ENCODE assay signal across 32 cellular contexts in the genomic region with DNA sequence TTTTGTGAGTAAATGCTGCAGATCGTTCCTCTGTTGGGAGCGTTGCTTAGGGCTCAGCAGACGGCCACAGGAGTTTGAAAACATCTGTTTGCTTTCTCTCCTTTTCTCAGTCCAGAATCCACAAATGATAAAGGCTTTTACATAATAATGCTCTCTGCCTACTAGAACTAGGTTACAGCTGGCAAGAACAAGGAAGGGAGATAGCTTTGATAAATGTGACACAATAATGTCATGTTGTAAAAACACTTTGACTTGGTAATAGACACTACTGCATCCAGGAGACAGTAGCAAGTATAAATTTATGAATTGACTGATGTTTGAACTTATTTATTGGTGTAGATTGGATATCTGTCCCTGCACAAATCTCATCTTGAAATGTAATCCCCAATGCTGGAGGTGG.
"Had no signal": no experiment of that assay in that cellular context is flagged by ENCODE, and none has a peak within 500 bp of the region (broad histone marks: within the 10 kb centered on the region; RNA-seq: fewer than 3 reads in every experiment).

No MANE protein-coding gene starts in this region.

- H3K27me3 Mint-ChIP-seq: activated CD4-positive, alpha-beta memory T cell treated with anti-CD3 and anti-CD28 coated beads for 36 hours; activated CD4-positive, alpha-beta T cell treated with anti-CD3 and anti-CD28 coated beads for 36 hours; activated CD4-positive, alpha-beta T cell treated with anti-CD3 and anti-CD28 coated beads, Interleukin-2, amount 10 ng/mL, durations not matched to agents 24 days and 14 days; activated naive CD4-positive, alpha-beta T cell treated with anti-CD3 and anti-CD28 coated beads, Interleukin-2, amount 10 ng/mL, durations not matched to agents 7 days and 5 days; activated naive CD8-positive, alpha-beta T cell treated with anti-CD3 and anti-CD28 coated beads, Interleukin-2, amount 10 ng/mL, durations not matched to agents 7 days and 5 days; activated T-cell treated with anti-CD3 and anti-CD28 coated beads, Interleukin-2, amount 50 U/mL, for 24 hours; brain; T-helper 17 cell had no signal

- H3K27me3 ChIP-seq: ascending aorta, breast epithelium, cardiac muscle cell, colonic mucosa, esophagus squamous epithelium, gastroesophageal sphincter, heart right ventricle had no signal

- H3K36me3 ChIP-seq: ascending aorta, breast epithelium, cardiac muscle cell, colonic mucosa, esophagus squamous epithelium, gastroesophageal sphincter, heart right ventricle, WERI-Rb-1 had no signal

- H3K4me1 Mint-ChIP-seq: activated CD4-positive, alpha-beta T cell treated with anti-CD3 and anti-CD28 coated beads for 36 hours; activated CD4-positive, alpha-beta T cell treated with anti-CD3 and anti-CD28 coated beads, Interleukin-2, amount 10 ng/mL, durations not matched to agents 24 days and 14 days; activated naive CD4-positive, alpha-beta T cell treated with anti-CD3 and anti-CD28 coated beads, Interleukin-2, amount 10 ng/mL, durations not matched to agents 7 days and 5 days; activated naive CD8-positive, alpha-beta T cell treated with anti-CD3 and anti-CD28 coated beads, Interleukin-2, amount 10 ng/mL, durations not matched to agents 7 days and 5 days; brain; T-helper 17 cell had no signal

- H3K27ac Mint-ChIP-seq: activated CD4-positive, alpha-beta memory T cell treated with anti-CD3 and anti-CD28 coated beads for 36 hours; activated CD4-positive, alpha-beta T cell treated with anti-CD3 and anti-CD28 coated beads for 36 hours; activated CD4-positive, alpha-beta T cell treated with anti-CD3 and anti-CD28 coated beads, Interleukin-2, amount 10 ng/mL, durations not matched to agents 24 days and 14 days; activated CD8-positive, alpha-beta T cell treated with anti-CD3 and anti-CD28 coated beads, Interleukin-2, amount 10 ng/mL, durations not matched to agents 7 days and 5 days; activated naive CD4-positive, alpha-beta T cell treated with anti-CD3 and anti-CD28 coated beads, Interleukin-2, amount 10 ng/mL, durations not matched to agents 7 days and 5 days; activated naive CD4-positive, alpha-beta T cell treated with anti-CD3 and anti-CD28 coated beads, Interleukin-2, amount 50 U/mL, for 72 hours; activated naive CD8-positive, alpha-beta T cell treated with anti-CD3 and anti-CD28 coated beads, Interleukin-2, amount 10 ng/mL, durations not matched to agents 7 days and 5 days; activated T-cell treated with anti-CD3 and anti-CD28 coated beads, Interleukin-2, amount 50 U/mL, for 24 hours; activated T-cell treated with anti-CD3 and anti-CD28 coated beads, Interleukin-2, amount 50 U/mL, for 72 hours; brain; T-helper 17 cell; T-helper 2 cell treated with Interferon-gamma antibody and Interleukin-4, amounts not matched to agents 5 μg/mL and 100 μg/mL, for 36 hours had no signal

- H3K9me3 Mint-ChIP-seq: brain had no signal

- H3K4me3 Mint-ChIP-seq: activated CD4-positive, alpha-beta memory T cell treated with anti-CD3 and anti-CD28 coated beads for 36 hours; activated CD4-positive, alpha-beta T cell treated with anti-CD3 and anti-CD28 coated beads for 36 hours; activated CD4-positive, alpha-beta T cell treated with anti-CD3 and anti-CD28 coated beads, Interleukin-2, amount 10 ng/mL, durations not matched to agents 24 days and 14 days; activated CD8-positive, alpha-beta T cell treated with anti-CD3 and anti-CD28 coated beads, Interleukin-2, amount 10 ng/mL, durations not matched to agents 7 days and 5 days; activated naive CD4-positive, alpha-beta T cell treated with anti-CD3 and anti-CD28 coated beads, Interleukin-2, amount 10 ng/mL, durations not matched to agents 7 days and 5 days; activated naive CD8-positive, alpha-beta T cell treated with anti-CD3 and anti-CD28 coated beads, Interleukin-2, amount 10 ng/mL, durations not matched to agents 7 days and 5 days; activated T-cell treated with anti-CD3 and anti-CD28 coated beads, Interleukin-2, amount 50 U/mL, for 24 hours; activated T-cell treated with anti-CD3 and anti-CD28 coated beads, Interleukin-2, amount 50 U/mL, for 72 hours; brain; T-helper 17 cell; T-helper 2 cell treated with Interferon-gamma antibody and Interleukin-4, amounts not matched to agents 5 μg/mL and 100 μg/mL, for 36 hours had no signal

- H3K4me1 ChIP-seq: ascending aorta, breast epithelium, colonic mucosa, esophagus squamous epithelium, gastroesophageal sphincter, heart right ventricle had no signal

- H3K36me3 Mint-ChIP-seq: activated CD4-positive, alpha-beta memory T cell treated with anti-CD3 and anti-CD28 coated beads for 36 hours; activated naive CD4-positive, alpha-beta T cell treated with anti-CD3 and anti-CD28 coated beads, Interleukin-2, amount 10 ng/mL, durations not matched to agents 7 days and 5 days; activated naive CD8-positive, alpha-beta T cell treated with anti-CD3 and anti-CD28 coated beads, Interleukin-2, amount 10 ng/mL, durations not matched to agents 7 days and 5 days; brain had no signal

- H3K27ac ChIP-seq: ascending aorta, breast epithelium, cardiac muscle cell, colonic mucosa, epithelial cell of prostate, esophagus squamous epithelium, gastroesophageal sphincter, heart right ventricle, WERI-Rb-1 had no signal

- H3K4me3 ChIP-seq: ascending aorta, breast epithelium, cardiac muscle cell, colonic mucosa, esophagus squamous epithelium, gastroesophageal sphincter, heart right ventricle had no signal

- DNase-seq: activated CD4-positive, alpha-beta memory T cell treated with anti-CD3 and anti-CD28 coated beads for 36 hours; activated CD4-positive, alpha-beta T cell treated with anti-CD3 and anti-CD28 coated beads for 36 hours; activated CD4-positive, alpha-beta T cell treated with anti-CD3 and anti-CD28 coated beads, Interleukin-2, amount 10 ng/mL, durations not matched to agents 24 days and 14 days; activated CD4-positive, CD25-positive, alpha-beta regulatory T cell; activated CD4-positive, CD25-positive, alpha-beta regulatory T cell treated with anti-CD3 and anti-CD28 coated beads, Interleukin-2, amount 50 U/mL, for 72 hours; activated CD8-positive, alpha-beta memory T cell treated with anti-CD3 and anti-CD28 coated beads, Interleukin-2, amount 50 U/mL, for 48 hours; activated CD8-positive, alpha-beta T cell treated with anti-CD3 and anti-CD28 coated beads, Interleukin-2, amount 10 ng/mL, durations not matched to agents 7 days and 5 days; activated gamma-delta T cell; activated naive CD4-positive, alpha-beta T cell; activated naive CD4-positive, alpha-beta T cell treated with anti-CD3 and anti-CD28 coated beads, Interleukin-2, amount 10 ng/mL, durations not matched to agents 7 days and 5 days; activated naive CD8-positive, alpha-beta T cell treated with anti-CD3 and anti-CD28 coated beads, Interleukin-2, amount 10 ng/mL, durations not matched to agents 7 days and 5 days; activated T-cell treated with anti-CD3 and anti-CD28 coated beads for 4 hours; activated T-cell treated with anti-CD3 and anti-CD28 coated beads, Interleukin-2, amount 50 U/mL, for 24 hours; activated T-cell treated with anti-CD3 and anti-CD28 coated beads, Interleukin-2, amount 50 U/mL, for 72 hours; central memory CD4-positive, alpha-beta T cell; cerebellar nuclear complex; colonic mucosa; effector CD8-positive, alpha-beta T cell; esophagus squamous epithelium; foreskin melanocyte; heart right ventricle; T-helper 17 cell; T1000; WERI-Rb-1 had no signal

- H3K9me3 ChIP-seq: ascending aorta, breast epithelium, colonic mucosa, esophagus squamous epithelium, gastroesophageal sphincter had no signal

- ATAC-seq: activated CD4-positive, alpha-beta T cell treated with anti-CD3 and anti-CD28 coated beads for 36 hours; activated CD8-positive, alpha-beta T cell treated with anti-CD3 and anti-CD28 coated beads, Interleukin-2, amount 10 ng/mL, durations not matched to agents 7 days and 5 days; activated naive CD4-positive, alpha-beta T cell treated with anti-CD3 and anti-CD28 coated beads, Interleukin-2, amount 50 U/mL, for 72 hours; activated T-cell treated with anti-CD3 and anti-CD28 coated beads, Interleukin-2, amount 50 U/mL, for 72 hours; gastroesophageal sphincter; heart right ventricle; T-helper 17 cell had no signal
